Comparison of ENCODE assay signal across 9 cellular contexts in genomic region chr4:6470502-6471302, GRCh38. TPM values are rescaled to one million over a fixed set of nuclear protein-coding genes. Genes with fewer than 3 reads are reported as not detected.
DNase-seq lines count a peak whose midpoint lies in the region; FAIRE-seq and TF ChIP-seq lines count a peak whose summit lies in the region.
"Had no signal": no experiment of that assay in that cellular context is flagged by ENCODE, and none has a peak within 500 bp of the region (broad histone marks: within the 10 kb centered on the region; RNA-seq: fewer than 3 reads in every experiment).

No MANE protein-coding gene starts in this region.

- H3K27me3 ChIP-seq in SK-N-SH (ENCODE audit: insufficient read depth) (peaks cover 13% of the 10 kb centered on the region), transverse colon (peaks cover 73% of the 10 kb centered on the region)

- peak overlapping the region; percentile 71 for H3K4me2 ChIP-seq in SK-N-SH

- DNase-seq in NCI-H1105 treated with DMSO at 0.1 percent for 48 hours (lab: John Stamatoyannopoulos, UW) (peak; percentile 9), NCI-H1105 (lab: John Stamatoyannopoulos, UW) (no peak), SK-N-SH (peak; percentile 85), epithelial cell of proximal tubule (ENCODE audit: low read depth) (no peak), mesothelial cell of epicardium (ENCODE audit: low spot score in 2 of 2, unreplicated experiment in 2 of 2) (peak in 1 of 2 experiments; percentile 51), transverse colon (no peak), T-helper 1 cell (no peak), GM19239 (ENCODE audit: insufficient read length, low spot score) (no peak)

- H3K27ac Mint-ChIP-seq in mesothelial cell of epicardium = no peak overlapping the region

- TF ChIP-seq CTCF in SK-N-SH (IDR thresholded peaks at IDR 0.05) = no peak
- no peak for TF ChIP-seq CTCF in epithelial cell of proximal tubule (conservative IDR thresholded peaks at IDR 0.05; ENCODE audit: low read depth, low read length)
- no peak for TF ChIP-seq CTCF in mesothelial cell of epicardium (IDR thresholded peaks at IDR 0.05; ENCODE audit: unreplicated experiment)
- no peak for TF ChIP-seq CTCF in transverse colon (IDR thresholded peaks at IDR 0.05)

- in situ Hi-C loops in transverse colon (cut with MboI; ENCODE audit: low pct_ligation_motif_present in 1 of 4, low pct_unique_long_range_greater_than_20kb in 1 of 4, low sequenced_read_pairs in 3 of 4) = no loop called here

- peaks cover 90% of the 10 kb centered on the region for H3K27me3 Mint-ChIP-seq in mesothelial cell of epicardium (ENCODE audit: low read depth)

- 0% methylated on average over 1 of the region's 85 CpGs for WGBS in SK-N-SH (ENCODE audit: low lambda C conversion rate)
- 0 to 2% methylated on average over 5 to 68 of the region's 85 CpGs for WGBS in transverse colon (ENCODE audit: low coverage in 1 of 2), 2 donors

- H3K4me3 ChIP-seq in SK-N-SH (ENCODE audit: low read depth in 2 of 2, low read length in 1 of 2) = peak overlapping the region; percentile 44 to 49; a peak in 3 of 4 replicates
- peak overlapping the region; percentile 42 for H3K4me3 ChIP-seq in epithelial cell of proximal tubule (ENCODE audit: low read depth, low read length)
- peak overlapping the region in 3 of 4 donors; percentile 4 to 40 (median 33) for H3K4me3 ChIP-seq in transverse colon

- POLR2A ChIA-PET in SK-N-SH (lab: Yijun Ruan, JAX) = no interaction called here

- no peaks in the 10 kb centered on the region for H3K36me3 ChIP-seq in SK-N-SH (replicated peaks in 1 of 2; ENCODE audit: control insufficient read depth in 1 of 2, insufficient read depth in 2 of 2, low read length in 1 of 2)
- no peaks in the 10 kb centered on the region for H3K36me3 ChIP-seq in transverse colon

- TF ChIP-seq EP300 in SK-N-SH (IDR thresholded peaks at IDR 0.05; ENCODE audit: borderline replicate concordance in 1 of 2, low read depth in 1 of 2, low read length in 1 of 2) (no peak), transverse colon (IDR thresholded peaks at IDR 0.05; ENCODE audit: low read depth) (no peak)

- no peak for FAIRE-seq in GM19239 (lab: Jason Lieb, UNC)

- no peak overlapping the region for H3K9ac ChIP-seq in SK-N-SH

- H3K9me3 Mint-ChIP-seq in mesothelial cell of epicardium = no peaks in the 10 kb centered on the region

- no peak overlapping the region; a peak in 1 of 4 replicates for H3K27ac ChIP-seq in SK-N-SH (ENCODE audit: low read depth in 2 of 2, low read length in 1 of 2)
- no peak overlapping the region for H3K27ac ChIP-seq in transverse colon

- H2AFZ ChIP-seq in SK-N-SH (ENCODE audit: low read depth) = 0 out of 2 replicates have a peak overlapping the region, but pooled peaks have one; percentile 35

- no peak for TF ChIP-seq RAD21 in SK-N-SH (IDR thresholded peaks at IDR 0.05; ENCODE audit: low read length)

- H3K4me1 ChIP-seq in SK-N-SH (ENCODE audit: control insufficient read depth in 1 of 2, insufficient read depth in 2 of 2, low read depth in 1 of 2, low read length in 1 of 2) = peaks cover 0 to 7% of the 10 kb centered on the region in 2 experiments; a peak in 1 of 4 replicates
- peaks cover 0 to 15% (median 5%) of the 10 kb centered on the region in 4 donors for H3K4me1 ChIP-seq in transverse colon

- H3K36me3 Mint-ChIP-seq in mesothelial cell of epicardium = no peaks in the 10 kb centered on the region

- peak overlapping the region; percentile 56 for H3K4me3 Mint-ChIP-seq in mesothelial cell of epicardium

- H3K9me3 ChIP-seq in SK-N-SH (no peaks in the 10 kb centered on the region), transverse colon (no peaks in the 10 kb centered on the region)

- intact Hi-C loops in transverse colon (cut with DNase I; ENCODE audit: low total_unique reads) = no loop called here

- H3K79me2 ChIP-seq in SK-N-SH (ENCODE audit: insufficient read depth) = no peaks in the 10 kb centered on the region

- TF ChIP-seq POLR2A in transverse colon (IDR thresholded peaks at IDR 0.05) = no peak

- CTCF ChIA-PET in SK-N-SH (lab: Yijun Ruan, JAX) = interaction anchor here (0.6 to 1.1 kb wide), 4 partner anchors 19 to 415 kb away, joined by 3 to 4 read pairs (median 3); no protein-coding TSS in a partner anchor

- no peaks in the 10 kb centered on the region for H3K9me2 ChIP-seq in SK-N-SH

- H3K4me1 Mint-ChIP-seq in mesothelial cell of epicardium = no peaks in the 10 kb centered on the region

- no peaks in the 10 kb centered on the region for H3F3A ChIP-seq in SK-N-SH (replicated peaks; ENCODE audit: insufficient read depth)

- no peaks in the 10 kb centered on the region for H4K20me1 ChIP-seq in SK-N-SH (ENCODE audit: insufficient read depth)

TF ChIP-seq in SK-N-SH, 30 proteins besides CTCF, POLR2A, EP300 and RAD21:
- no peak for TF ChIP-seq NRF1 (IDR thresholded peaks at IDR 0.05; ENCODE audit: low read depth, low read length)
- no peak for TF ChIP-seq JUND (IDR thresholded peaks at IDR 0.05)
- 0 out of 2 replicates have a peak, but pooled peaks have one; percentile 16 for TF ChIP-seq MXI1 (IDR thresholded peaks at IDR 0.05; ENCODE audit: low read depth, low read length)
- TF ChIP-seq, protein P1, sequence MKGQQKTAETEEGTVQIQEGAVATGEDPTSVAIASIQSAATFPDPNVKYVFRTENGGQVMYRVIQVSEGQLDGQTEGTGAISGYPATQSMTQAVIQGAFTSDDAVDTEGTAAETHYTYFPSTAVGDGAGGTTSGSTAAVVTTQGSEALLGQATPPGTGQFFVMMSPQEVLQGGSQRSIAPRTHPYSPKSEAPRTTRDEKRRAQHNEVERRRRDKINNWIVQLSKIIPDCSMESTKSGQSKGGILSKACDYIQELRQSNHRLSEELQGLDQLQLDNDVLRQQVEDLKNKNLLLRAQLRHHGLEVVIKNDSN (IDR thresholded peaks at IDR 0.05; ENCODE audit: borderline replicate concordance, low read depth) = no peak

RNA-seq across cellular contexts. Expression of gene PPP2R2C, which starts 1.7 kb away (rescaled TPM):
- 0.08 and 0.21 TPM in 2 replicates for polyA plus RNA-seq in SK-N-SH (2012; rRNA removed)
- 0.08 and 0.22 TPM in 2 replicates for polyA plus RNA-seq in SK-N-SH (2012; cell fraction: cytosol; rRNA removed)
- polyA plus RNA-seq in SK-N-SH (2012; cell fraction: nucleus; rRNA removed) = 0.05 and 0.19 TPM in 2 replicates
- not detected in 2 replicates for total RNA-seq in epithelial cell of proximal tubule
- total RNA-seq in mesothelial cell of epicardium = 4.1 to 5.8 TPM (median 5.2 TPM) in 3 replicates
- 1 to 10 TPM in 2 of 4 donors, under 1 TPM in 2; 0.27 to 8.8 (median 1.7) TPM for total RNA-seq in transverse colon
- total RNA-seq: T-helper 2 cell treated with Interferon-gamma antibody and Interleukin-4, amounts not matched to agents 100 ng/mL and 5 ng/mL, for 36 hours had no signal

Comparison
In these comparisons a context has a peak if more than half of its experiments do, and no peak if none do; other contexts are left out.
1. DNase-seq: peak in NCI-H1105 treated with DMSO at 0.1 percent for 48 hours (single experiment) and SK-N-SH (single experiment); none in NCI-H1105 (single experiment), epithelial cell of proximal tubule (single experiment), transverse colon (single experiment), T-helper 1 cell (0 of 5) and GM19239 (single experiment).
2. Peak in every context shown above with its lines, with median percentiles within 50 percentile points of each other: H3K4me3 ChIP-seq.